ENCODE assay signal across 12 cellular contexts in the genomic region with DNA sequence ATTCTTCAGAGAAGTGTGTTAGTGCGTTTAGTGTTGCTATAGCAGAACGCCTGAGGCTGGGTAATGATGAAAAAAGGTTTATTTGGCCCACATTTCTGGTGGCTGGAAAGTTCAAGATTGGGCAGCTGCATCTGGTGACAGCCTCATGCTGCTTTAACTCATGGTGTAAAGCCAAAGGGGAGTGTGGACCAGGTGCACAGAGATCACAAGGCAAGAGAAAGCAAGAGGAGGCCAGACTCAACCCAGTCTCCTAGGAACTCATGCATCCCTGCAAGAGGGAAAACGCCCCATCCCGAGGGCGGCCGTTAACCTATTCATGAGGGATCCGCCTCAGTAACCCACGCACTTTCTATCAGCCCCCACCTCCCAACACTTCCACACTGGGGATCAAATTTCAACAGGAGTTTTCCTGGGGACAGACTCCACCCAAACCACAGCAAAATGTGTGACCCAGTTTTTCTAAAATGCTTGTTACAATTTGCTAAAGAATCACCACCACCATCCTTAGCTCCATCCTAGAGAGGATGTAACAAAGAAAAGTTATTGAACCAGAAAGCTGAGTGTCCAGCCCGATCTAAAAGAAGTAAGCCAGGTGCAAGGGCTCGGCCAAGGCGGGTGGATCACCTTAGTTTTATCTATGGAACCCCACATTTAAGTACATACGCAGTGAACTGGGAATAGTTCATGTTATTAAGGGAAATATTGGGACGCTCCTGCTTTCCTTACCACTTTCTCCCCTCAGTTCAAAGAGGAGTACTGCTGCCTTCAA.
DNase-seq lines count a peak whose midpoint lies in the region; ATAC-seq and TF ChIP-seq lines count a peak whose summit lies in the region.
"Had no signal": no experiment of that assay in that cellular context is flagged by ENCODE, and none has a peak within 500 bp of the region (broad histone marks: within the 10 kb centered on the region; RNA-seq: fewer than 3 reads in every experiment).

No MANE protein-coding gene starts in this region.

- ATAC-seq in CD8-positive, alpha-beta T cell: peak; percentile 31
- ATAC-seq in HG02973 (IDR thresholded peaks at IDR 0.05; ENCODE audit: unreplicated experiment): no peak
- ATAC-seq: activated CD8-positive, alpha-beta memory T cell treated with anti-CD3 and anti-CD28 coated beads, Interleukin-2, amount 10 ng/mL, durations not matched to agents 7 days and 5 days had no signal

- no peaks in the 10 kb centered on the region for H3K36me3 Mint-ChIP-seq in CD8-positive, alpha-beta T cell
- peaks cover 7% of the 10 kb centered on the region for H3K36me3 Mint-ChIP-seq in neural crest cell (ENCODE audit: low read depth)
- H3K36me3 Mint-ChIP-seq: activated CD8-positive, alpha-beta memory T cell treated with anti-CD3 and anti-CD28 coated beads, Interleukin-2, amount 10 ng/mL, durations not matched to agents 7 days and 5 days had no signal

- no peak overlapping the region for H3K4me3 Mint-ChIP-seq in CD8-positive, alpha-beta T cell
- H3K4me3 Mint-ChIP-seq in neural crest cell: no peak overlapping the region
- H3K4me3 Mint-ChIP-seq: activated CD8-positive, alpha-beta memory T cell treated with anti-CD3 and anti-CD28 coated beads, Interleukin-2, amount 10 ng/mL, durations not matched to agents 7 days and 5 days had no signal

- no peaks in the 10 kb centered on the region for H3K27me3 Mint-ChIP-seq in CD8-positive, alpha-beta T cell (ENCODE audit: low read depth)
- peaks cover 2% of the 10 kb centered on the region for H3K27me3 Mint-ChIP-seq in neural crest cell (ENCODE audit: low read depth)
- H3K27me3 Mint-ChIP-seq: activated CD8-positive, alpha-beta memory T cell treated with anti-CD3 and anti-CD28 coated beads, Interleukin-2, amount 10 ng/mL, durations not matched to agents 7 days and 5 days had no signal

- no peaks in the 10 kb centered on the region for H3K9me3 Mint-ChIP-seq in CD8-positive, alpha-beta T cell
- H3K9me3 Mint-ChIP-seq in neural crest cell: peaks cover 6% of the 10 kb centered on the region

- H3K27ac Mint-ChIP-seq in CD8-positive, alpha-beta T cell: no peak overlapping the region
- peak overlapping the region; percentile 51 for H3K27ac Mint-ChIP-seq in neural crest cell (ENCODE audit: unreplicated experiment)
- H3K27ac Mint-ChIP-seq: activated CD8-positive, alpha-beta memory T cell treated with anti-CD3 and anti-CD28 coated beads, Interleukin-2, amount 10 ng/mL, durations not matched to agents 7 days and 5 days had no signal

- no peaks in the 10 kb centered on the region for H3K4me1 Mint-ChIP-seq in CD8-positive, alpha-beta T cell (ENCODE audit: low read depth)
- H3K4me1 Mint-ChIP-seq in neural crest cell: peaks cover 33% of the 10 kb centered on the region
- H3K4me1 Mint-ChIP-seq: activated CD8-positive, alpha-beta memory T cell treated with anti-CD3 and anti-CD28 coated beads, Interleukin-2, amount 10 ng/mL, durations not matched to agents 7 days and 5 days had no signal

- CTCF ChIA-PET in CD8-positive, alpha-beta T cell (lab: Charles Lee): no interaction called here
- CTCF ChIA-PET in A673 (lab: Charles Lee): no interaction called here

- no peaks in the 10 kb centered on the region for H3K9me3 ChIP-seq in CD8-positive, alpha-beta T cell (ENCODE audit: low read length)
- no peaks in the 10 kb centered on the region for H3K9me3 ChIP-seq in A673 (ENCODE audit: low read depth, low read length, poor library complexity, severe bottlenecking)
- H3K9me3 ChIP-seq: thoracic aorta had no signal

- TF ChIP-seq CTCF in CD8-positive, alpha-beta T cell (IDR thresholded peaks at IDR 0.05): no peak
- no peak for TF ChIP-seq CTCF in neural crest cell (conservative IDR thresholded peaks at IDR 0.05)
- TF ChIP-seq CTCF in A673 (conservative IDR thresholded peaks at IDR 0.05; ENCODE audit: low read depth, low read length): no peak

- POLR2A ChIA-PET in CD8-positive, alpha-beta T cell (lab: Charles Lee): no interaction called here
- POLR2A ChIA-PET in A673 (lab: Charles Lee; ENCODE audit: low non-redundant PET): no interaction called here

- no peaks in the 10 kb centered on the region for H3K36me3 ChIP-seq in CD8-positive, alpha-beta T cell (ENCODE audit: insufficient read depth, low read length)
- no peaks in the 10 kb centered on the region for H3K36me3 ChIP-seq in A673 (ENCODE audit: insufficient read depth, low read length, poor library complexity, severe bottlenecking)
- H3K36me3 ChIP-seq: thoracic aorta had no signal

- H3K4me1 ChIP-seq in CD8-positive, alpha-beta T cell (ENCODE audit: insufficient read depth, low read length): no peaks in the 10 kb centered on the region
- peaks cover 13% of the 10 kb centered on the region for H3K4me1 ChIP-seq in A673 (ENCODE audit: insufficient read depth, low read length, poor library complexity, severe bottlenecking)

- no TSS peak for BruUV-seq in A673 (replicated peaks; lab: Mats Ljungman, UMichigan)

- no peak for DNase-seq in CD8-positive, alpha-beta T cell
- peak; percentile 53 to 89 (median 72) for DNase-seq in head of caudate nucleus
- DNase-seq in neural crest cell (ENCODE audit: low read depth, low spot score): no peak
- DNase-seq in A673 (ENCODE audit: low spot score): no peak
- DNase-seq in activated naive CD4-positive, alpha-beta T cell (lab: John Stamatoyannopoulos, UW): no peak
- DNase-seq in DMS114 treated with DMSO at 0.1 percent for 48 hours (lab: John Stamatoyannopoulos, UW; ENCODE audit: unreplicated experiment): no peak
- DNase-seq: activated CD8-positive, alpha-beta memory T cell treated with anti-CD3 and anti-CD28 coated beads, Interleukin-2, amount 10 ng/mL, durations not matched to agents 7 days and 5 days; kidney glomerular epithelial cell; NCI-H1694 treated with DMSO at 0.1 percent for 48 hours had no signal

- H3K27ac ChIP-seq in CD8-positive, alpha-beta T cell (ENCODE audit: low read depth, low read length): no peak overlapping the region
- H3K27ac ChIP-seq in A673 (ENCODE audit: low read depth, low read length, poor library complexity, severe bottlenecking): no peak overlapping the region
- H3K27ac ChIP-seq: thoracic aorta had no signal

- no peaks in the 10 kb centered on the region for H3K27me3 ChIP-seq in CD8-positive, alpha-beta T cell (ENCODE audit: insufficient read depth, low read length)
- H3K27me3 ChIP-seq in A673 (replicated peaks; ENCODE audit: insufficient read depth, low read depth, low read length, poor library complexity): no peaks in the 10 kb centered on the region

- H3K4me3 ChIP-seq in CD8-positive, alpha-beta T cell (ENCODE audit: low read depth, low read length): no peak overlapping the region
- H3K4me3 ChIP-seq in A673 (ENCODE audit: low read depth, low read length, poor library complexity, severe bottlenecking): no peak overlapping the region
- H3K4me3 ChIP-seq: thoracic aorta had no signal

- intact Hi-C loops in CD8-positive, alpha-beta T cell (cut with DNase I, micrococcal nuclease): no loop called here
- intact Hi-C loops in head of caudate nucleus (cut with DNase I) (loop anchor here (10.0 kb wide), 1 partner anchor 394 kb away; no protein-coding TSS in a partner anchor), A673 (cut with micrococcal nuclease; ENCODE audit: unreplicated experiment) (no loop called here)

TF ChIP-seq in PFSK-1, 5 proteins besides CTCF, POLR2A, EP300 and RAD21:
- TF ChIP-seq POLR2AphosphoS5 (IDR thresholded peaks at IDR 0.05; ENCODE audit: low read depth, low read length): peak; percentile 34
- no peak for TF ChIP-seq REST (IDR thresholded peaks at IDR 0.05; ENCODE audit: insufficient read depth in 1 of 2, low read depth in 2 of 2, low read length in 2 of 2)
TF ChIP-seq in PFSK-1: peak in this region for 1.

Comparison
In these comparisons a context has a peak if more than half of its experiments do, and no peak if none do; other contexts are left out.
1. DNase-seq: peak in head of caudate nucleus (42 of 42); none in CD8-positive, alpha-beta T cell (0 of 7), neural crest cell (single experiment), A673 (single experiment), activated naive CD4-positive, alpha-beta T cell (0 of 4) and DMS114 treated with DMSO at 0.1 percent for 48 hours (single experiment).